Comparison of ENCODE assay signal across 13 cellular contexts in the genomic region with DNA sequence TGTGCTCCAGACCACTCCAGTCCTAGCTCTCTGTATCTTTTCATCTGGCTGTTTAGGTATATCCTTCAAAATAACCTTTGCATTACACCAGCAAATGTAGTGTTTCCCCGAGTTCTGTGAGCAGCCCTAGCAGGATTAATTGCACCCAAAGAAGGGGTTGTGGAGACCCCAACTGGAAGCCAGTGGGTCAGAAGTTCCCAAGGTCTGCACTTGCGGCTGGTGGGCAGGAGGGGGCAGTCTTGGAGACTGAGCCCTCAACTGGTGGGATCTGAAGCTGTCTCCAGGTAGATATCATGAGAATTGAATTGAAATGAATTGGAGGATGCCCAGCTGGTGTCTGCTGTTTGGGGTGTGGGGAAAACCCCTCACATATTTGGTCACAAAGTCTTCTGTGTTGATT.
"Had no signal": no experiment of that assay in that cellular context is flagged by ENCODE, and none has a peak within 500 bp of the region (broad histone marks: within the 10 kb centered on the region; RNA-seq: fewer than 3 reads in every experiment).

No MANE protein-coding gene starts in this region.

- H3K4me3 ChIP-seq: gastroesophageal sphincter, heart right ventricle, lower lobe of right lung, right lobe of liver, thoracic aorta had no signal

- H3K4me1 ChIP-seq: gastroesophageal sphincter, heart right ventricle, lower lobe of right lung, right lobe of liver had no signal

- DNase-seq: activated CD4-positive, CD25-positive, alpha-beta regulatory T cell treated with anti-CD3 and anti-CD28 coated beads, Interleukin-2, amount 50 U/mL, for 72 hours; activated naive CD4-positive, alpha-beta T cell; activated naive CD8-positive, alpha-beta T cell treated with anti-CD3 and anti-CD28 coated beads, Interleukin-2, amount 10 ng/mL, durations not matched to agents 7 days and 5 days; anterior cingulate cortex; cortex of kidney; effector CD8-positive, alpha-beta T cell; heart right ventricle; left colon; lower lobe of right lung; right lobe of liver; stimulated activated CD4-positive, alpha-beta T cell treated with anti-CD3 and anti-CD28 coated beads, Interleukin-1b, Interleukin-23, amount 100 ng/mL, for 48 hours had no signal

- H3K36me3 ChIP-seq: gastroesophageal sphincter, heart right ventricle, lower lobe of right lung, right lobe of liver, thoracic aorta had no signal

- ATAC-seq: gastroesophageal sphincter, heart right ventricle, left colon, lower lobe of right lung, right lobe of liver had no signal

- H3K27ac ChIP-seq: gastroesophageal sphincter, heart right ventricle, lower lobe of right lung, right lobe of liver, thoracic aorta had no signal

- H3K9me3 ChIP-seq: gastroesophageal sphincter, heart right ventricle, lower lobe of right lung, right lobe of liver, thoracic aorta had no signal

- H3K27me3 ChIP-seq: right lobe of liver had no signal
